7 cellular contexts compared by ENCODE assay signal in genomic region chrX:78103656-78104446, GRCh38. TPM values are rescaled to one million over a fixed set of nuclear protein-coding genes. Genes with fewer than 3 reads are reported as not detected.
A peak's percentile ranks its signal among the peaks of the same experiment; 100 is the strongest.
DNase-seq lines count a peak whose midpoint lies in the region; ATAC-seq and TF ChIP-seq lines count a peak whose summit lies in the region.

Gene PGK1 (plus strand): TSS chrX:78104248. CDS start chrX:78104341, 93 bp downstream.

- peak; percentile 90 for TF ChIP-seq POLR2A in GM18505 (IDR thresholded peaks at IDR 0.05; ENCODE audit: borderline replicate concordance, extremely low read depth, insufficient read depth, insufficient read length)

- TF ChIP-seq CTCF in astrocyte of the cerebellum (IDR thresholded peaks at IDR 0.05; ENCODE audit: low read depth, low read length, missing control alignments) = no peak

- peak; percentile 92 for DNase-seq in NCI-H2029 (lab: John Stamatoyannopoulos, UW)
- peak; percentile 91 for DNase-seq in T-helper 22 cell (ENCODE audit: low read depth)
- DNase-seq in astrocyte of the cerebellum (ENCODE audit: low read depth) = peak; percentile 81
- DNase-seq in hepatic stellate cell (ENCODE audit: low spot score) = peak; percentile 87
- peak; percentile 87 for DNase-seq in renal cortical epithelial cell (ENCODE audit: low read depth)

- in situ Hi-C loops in astrocyte of the cerebellum (cut with HindIII; ENCODE audit: low sequenced_read_pairs) = no loop called here

- H3K4me3 ChIP-seq in astrocyte of the cerebellum (ENCODE audit: low read depth, low read length) = peak within 1 kb of the TSS; percentile 83

- ATAC-seq in GM18505 (IDR thresholded peaks at IDR 0.05; ENCODE audit: unreplicated experiment) (peak; percentile 97), HG02973 (IDR thresholded peaks at IDR 0.05; ENCODE audit: unreplicated experiment) (peak; percentile 97)

RNA-seq across cellular contexts. Expression of gene PGK1, which starts in this region (rescaled TPM):
- 574 and 1,177 TPM in 2 replicates for total RNA-seq in renal cortical epithelial cell

Comparison
In these comparisons a context has a peak if more than half of its experiments do, and no peak if none do; other contexts are left out.
1. Peak in every context shown above with its lines: DNase-seq, ATAC-seq and H3K4me3 ChIP-seq.